In genomic region chrX:48676893-48677270, GRCh38 we compare ENCODE assay signal across 8 cellular contexts. TPM values are rescaled to one million over a fixed set of nuclear protein-coding genes. Genes with fewer than 3 reads are reported as not detected.
A peak's percentile ranks its signal among the peaks of the same experiment; 100 is the strongest.
DNase-seq lines count a peak whose midpoint lies in the region; ATAC-seq and TF ChIP-seq lines count a peak whose summit lies in the region.

No MANE protein-coding gene starts in this region.

- H3K18ac ChIP-seq in mesenchymal stem cell (ENCODE audit: low read depth in 1 of 2, low read length in 2 of 2) = peak overlapping the region; percentile 55 to 84

- H3K4me1 ChIP-seq in BLaER1 treated with 17β-estradiol and CSF1 and Interleukin-3, amounts not matched to agents 10 nM and 100 nM = peaks cover 7 to 55% (median 28%) of the 10 kb centered on the region in 10 experiments; a peak in 19 of 20 replicates
- peaks cover 7% of the 10 kb centered on the region for H3K4me1 ChIP-seq in mesenchymal stem cell (ENCODE audit: control insufficient read depth, insufficient read depth, low read depth, low read length)
- H3K4me1 ChIP-seq in uterus = no peaks in the 10 kb centered on the region

- no peaks in the 10 kb centered on the region for H3K9me3 ChIP-seq in BLaER1 treated with 17β-estradiol and CSF1 and Interleukin-3, amounts not matched to agents 10 nM and 100 nM (replicated peaks in 1 of 11)
- H3K9me3 ChIP-seq in mesenchymal stem cell (ENCODE audit: control insufficient read depth, low read length) (no peaks in the 10 kb centered on the region), uterus (no peaks in the 10 kb centered on the region)

- peak overlapping the region; percentile 23 for H2AFZ ChIP-seq in mesenchymal stem cell (ENCODE audit: low read depth, low read length)

- intact Hi-C loops in uterus (cut with DNase I; ENCODE audit: low total_unique reads) = no loop called here

- no peak overlapping the region for H2BK15ac ChIP-seq in mesenchymal stem cell (ENCODE audit: low read depth, poor library complexity, severe bottlenecking)

- no peak overlapping the region for H2BK120ac ChIP-seq in mesenchymal stem cell (ENCODE audit: low read depth, low read length)

- H2BK12ac ChIP-seq in mesenchymal stem cell (ENCODE audit: low read length in 2 of 2) = no peak overlapping the region

- peak overlapping the region; percentile 62 to 82 (median 77) for H3K4me3 ChIP-seq in BLaER1 treated with 17β-estradiol and CSF1 and Interleukin-3, amounts not matched to agents 10 nM and 100 nM
- peak overlapping the region; percentile 70 to 86 for H3K4me3 ChIP-seq in mesenchymal stem cell (ENCODE audit: insufficient read depth in 1 of 2, low read depth in 1 of 2, low read length in 2 of 2)
- H3K4me3 ChIP-seq in uterus = peak overlapping the region; percentile 54 to 66

- peak overlapping the region; percentile 18 for H4K91ac ChIP-seq in mesenchymal stem cell (ENCODE audit: low read length)

- H3K27me3 ChIP-seq in BLaER1 treated with 17β-estradiol and CSF1 and Interleukin-3, amounts not matched to agents 10 nM and 100 nM = peaks cover 21 to 71% (median 43%) of the 10 kb centered on the region in 11 experiments
- peaks cover 0 to 14% of the 10 kb centered on the region in 2 experiments for H3K27me3 ChIP-seq in mesenchymal stem cell (ENCODE audit: control insufficient read depth in 1 of 2, insufficient read depth in 1 of 2, low read length in 2 of 2)
- H3K27me3 ChIP-seq in uterus = no peaks in the 10 kb centered on the region

- H3K23ac ChIP-seq in mesenchymal stem cell (ENCODE audit: low read length in 2 of 2) = no peak overlapping the region

- 5% methylated on average over 9 of the region's 9 CpGs for WGBS in mesenchymal stem cell

- no peak for TF ChIP-seq CTCF in uterus (IDR thresholded peaks at IDR 0.05)

- peak; percentile 25 for ATAC-seq in GM21381 (IDR thresholded peaks at IDR 0.05; ENCODE audit: unreplicated experiment)

- DNase-seq in NCI-H510A treated with DMSO at 0.1 percent for 48 hours (lab: John Stamatoyannopoulos, UW) = peak; percentile 28
- DNase-seq in cerebellar cortex (ENCODE audit: low spot score) = peak; percentile 27
- no peak for DNase-seq in mesenchymal stem cell
- DNase-seq in uterus = no peak
- no peak for DNase-seq in putamen (ENCODE audit: low spot score)
- no peak for DNase-seq in NCI-H446 (lab: John Stamatoyannopoulos, UW)

- peak overlapping the region; percentile 80 to 90 (median 86) for H3K9ac ChIP-seq in BLaER1 treated with 17β-estradiol and CSF1 and Interleukin-3, amounts not matched to agents 10 nM and 100 nM
- H3K9ac ChIP-seq in mesenchymal stem cell (ENCODE audit: low read length) = peak overlapping the region; percentile 85

- H2BK5ac ChIP-seq in mesenchymal stem cell (ENCODE audit: low read depth, low read length, poor library complexity, severe bottlenecking) = no peak overlapping the region

- H2AK5ac ChIP-seq in mesenchymal stem cell (ENCODE audit: low read length, severe bottlenecking) = no peak overlapping the region

- peak overlapping the region; percentile 74 to 89 (median 83) for H3K27ac ChIP-seq in BLaER1 treated with 17β-estradiol and CSF1 and Interleukin-3, amounts not matched to agents 10 nM and 100 nM
- H3K27ac ChIP-seq in mesenchymal stem cell (ENCODE audit: low read length, poor library complexity, severe bottlenecking) (no peak overlapping the region), uterus (peak overlapping the region; percentile 80 to 84)

- peak overlapping the region in 1 of 2 experiments; percentile 88 for H3K14ac ChIP-seq in mesenchymal stem cell (ENCODE audit: low read length in 2 of 2)

- H4K20me1 ChIP-seq in BLaER1 treated with 17β-estradiol and CSF1 and Interleukin-3, amounts not matched to agents 10 nM and 100 nM = no peaks in the 10 kb centered on the region; a peak in 1 of 22 replicates

- H4K8ac ChIP-seq in mesenchymal stem cell (ENCODE audit: low read length) = no peak overlapping the region

- H3K4ac ChIP-seq in mesenchymal stem cell (ENCODE audit: low read depth in 1 of 2, low read length in 2 of 2) = peak overlapping the region in 1 of 2 experiments; percentile 88

- H3K4me2 ChIP-seq in BLaER1 treated with 17β-estradiol and CSF1 and Interleukin-3, amounts not matched to agents 10 nM and 100 nM = peak overlapping the region; percentile 62 to 84 (median 77)
- peak overlapping the region; percentile 63 for H3K4me2 ChIP-seq in mesenchymal stem cell (ENCODE audit: low read length, poor library complexity, severe bottlenecking)

- no peaks in the 10 kb centered on the region for H3K79me1 ChIP-seq in mesenchymal stem cell (replicated peaks; ENCODE audit: low read length, poor library complexity, severe bottlenecking)

- no peaks in the 10 kb centered on the region for H3K36me3 ChIP-seq in BLaER1 treated with 17β-estradiol and CSF1 and Interleukin-3, amounts not matched to agents 10 nM and 100 nM
- H3K36me3 ChIP-seq in mesenchymal stem cell (ENCODE audit: control insufficient read depth in 1 of 2, insufficient read depth in 2 of 2, low read depth in 1 of 2, low read length in 2 of 2) (no peaks in the 10 kb centered on the region), uterus (no peaks in the 10 kb centered on the region)

- no peak for TF ChIP-seq POLR2A in uterus (IDR thresholded peaks at IDR 0.05)

RNA-seq across cellular contexts. Expression of gene WAS, which starts 6.7 kb away (rescaled TPM):
- 0.21 TPM for polyA plus RNA-seq in mesenchymal stem cell (2013, experiment 1 of 2)
- 0.22 TPM for polyA plus RNA-seq in mesenchymal stem cell (2013, experiment 2 of 2)
- 10 to 100 TPM in 1 of 4 donors, 1 to 10 TPM in 2, not detected in 1; 1.2 to 20.7 (median 1.9) TPM for total RNA-seq in uterus

RNA-seq across cellular contexts. Expression of gene SUV39H1, which starts 19.7 kb away (rescaled TPM):
- 2.4 TPM for polyA plus RNA-seq in mesenchymal stem cell (2013, experiment 1 of 2)
- 2.1 TPM for polyA plus RNA-seq in mesenchymal stem cell (2013, experiment 2 of 2)
- total RNA-seq in uterus = 1 to 10 TPM in 3 of 4 donors, under 1 TPM in 1; 0.59 to 7.8 (median 3.8) TPM

Comparison
In these comparisons a context has a peak if more than half of its experiments do, and no peak if none do; other contexts are left out.
1. DNase-seq: peak in NCI-H510A treated with DMSO at 0.1 percent for 48 hours (single experiment) and cerebellar cortex (single experiment); none in mesenchymal stem cell (single experiment), uterus (0 of 2), putamen (single experiment) and NCI-H446 (0 of 2).
2. Peak in every context shown above with its lines, with median percentiles within 50 percentile points of each other: H3K4me3 ChIP-seq.